2 cellular contexts compared by ENCODE assay signal in genomic region chr10:126109893-126110292, GRCh38.
TF ChIP-seq lines count a peak whose summit lies in the region.

No MANE protein-coding gene starts in this region.

TF ChIP-seq in HepG2, 621 proteins besides CTCF, POLR2A, EP300 and RAD21 (continued from another document):
- TF ChIP-seq MAFK (conservative IDR thresholded peaks at IDR 0.05 in 1 of 2, IDR thresholded peaks at IDR 0.05 in 1 of 2; ENCODE audit: low read length in 2 of 2) (peak; percentile 57 to 75), ZFP82 (CRISPR knock-in tag; IDR thresholded peaks at IDR 0.05; ENCODE audit: borderline replicate concordance) (no peak)

TF ChIP-seq in K562, 482 proteins besides CTCF, POLR2A, EP300 and RAD21 (continued from another document):
- TF ChIP-seq, protein P1, sequence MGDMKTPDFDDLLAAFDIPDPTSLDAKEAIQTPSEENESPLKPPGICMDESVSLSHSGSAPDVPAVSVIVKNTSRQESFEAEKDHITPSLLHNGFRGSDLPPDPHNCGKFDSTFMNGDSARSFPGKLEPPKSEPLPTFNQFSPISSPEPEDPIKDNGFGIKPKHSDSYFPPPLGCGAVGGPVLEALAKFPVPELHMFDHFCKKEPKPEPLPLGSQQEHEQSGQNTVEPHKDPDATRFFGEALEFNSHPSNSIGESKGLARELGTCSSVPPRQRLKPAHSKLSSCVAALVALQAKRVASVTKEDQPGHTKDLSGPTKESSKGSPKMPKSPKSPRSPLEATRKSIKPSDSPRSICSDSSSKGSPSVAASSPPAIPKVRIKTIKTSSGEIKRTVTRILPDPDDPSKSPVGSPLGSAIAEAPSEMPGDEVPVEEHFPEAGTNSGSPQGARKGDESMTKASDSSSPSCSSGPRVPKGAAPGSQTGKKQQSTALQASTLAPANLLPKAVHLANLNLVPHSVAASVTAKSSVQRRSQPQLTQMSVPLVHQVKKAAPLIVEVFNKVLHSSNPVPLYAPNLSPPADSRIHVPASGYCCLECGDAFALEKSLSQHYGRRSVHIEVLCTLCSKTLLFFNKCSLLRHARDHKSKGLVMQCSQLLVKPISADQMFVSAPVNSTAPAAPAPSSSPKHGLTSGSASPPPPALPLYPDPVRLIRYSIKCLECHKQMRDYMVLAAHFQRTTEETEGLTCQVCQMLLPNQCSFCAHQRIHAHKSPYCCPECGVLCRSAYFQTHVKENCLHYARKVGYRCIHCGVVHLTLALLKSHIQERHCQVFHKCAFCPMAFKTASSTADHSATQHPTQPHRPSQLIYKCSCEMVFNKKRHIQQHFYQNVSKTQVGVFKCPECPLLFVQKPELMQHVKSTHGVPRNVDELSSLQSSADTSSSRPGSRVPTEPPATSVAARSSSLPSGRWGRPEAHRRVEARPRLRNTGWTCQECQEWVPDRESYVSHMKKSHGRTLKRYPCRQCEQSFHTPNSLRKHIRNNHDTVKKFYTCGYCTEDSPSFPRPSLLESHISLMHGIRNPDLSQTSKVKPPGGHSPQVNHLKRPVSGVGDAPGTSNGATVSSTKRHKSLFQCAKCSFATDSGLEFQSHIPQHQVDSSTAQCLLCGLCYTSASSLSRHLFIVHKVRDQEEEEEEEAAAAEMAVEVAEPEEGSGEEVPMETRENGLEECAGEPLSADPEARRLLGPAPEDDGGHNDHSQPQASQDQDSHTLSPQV (IDR thresholded peaks at IDR 0.05) = no peak
- TF ChIP-seq C11orf30 (IDR thresholded peaks at IDR 0.05; ENCODE audit: low read depth) = 0 out of 2 replicates have a peak, but pooled peaks have one; percentile 19
- peak; percentile 16; the same call in 1 of the 2 replicates for TF ChIP-seq MAFF (IDR thresholded peaks at IDR 0.05; ENCODE audit: low read length)
- no peak for TF ChIP-seq ZNF124 (CRISPR knock-in tag; IDR thresholded peaks at IDR 0.05)
- TF ChIP-seq ZNF316 (IDR thresholded peaks at IDR 0.05) = peak; percentile 57
